In genomic region chr11:12877508-12877907, GRCh38 we compare ENCODE assay signal across 5 cellular contexts.
DNase-seq lines count a peak whose midpoint lies in the region; ATAC-seq, FAIRE-seq and TF ChIP-seq lines count a peak whose summit lies in the region.
"Not testable (repeated sequence)": the region's sequence is repeated elsewhere in the genome, so short reads cannot be mapped to it uniquely, and the experiment has no call there.

No MANE protein-coding gene starts in this region.

- no CpG with 5 or more reads among the region's 4 CpGs for WGBS in H9 (ENCODE audit: extremely low coverage, insufficient read length, low lambda C conversion rate)
- 91% methylated on average over 4 of the region's 4 CpGs for WGBS in HepG2 (ENCODE audit: low lambda C conversion rate)

- ATAC-seq in WTC11, HepG2: not testable (repeated sequence)

- H3K18ac ChIP-seq in H9 (ENCODE audit: insufficient read length, low read depth, low read length): not testable (repeated sequence)

- H3K4me1 Mint-ChIP-seq in H9 (peaks cover 18 to 27% of the 10 kb centered on the region in 2 experiments), WTC11 (peaks cover 30% of the 10 kb centered on the region), endothelial cell (ENCODE audit: unreplicated experiment) (peaks cover 13% of the 10 kb centered on the region), neural crest cell (peaks cover 19% of the 10 kb centered on the region)

- H3T11ph ChIP-seq in H9 (ENCODE audit: low read length): not testable (repeated sequence)

- not testable (repeated sequence) for H3K27me3 Mint-ChIP-seq in H9 (ENCODE audit: low read depth); WTC11 (ENCODE audit: low read depth); endothelial cell (ENCODE audit: unreplicated experiment); neural crest cell (ENCODE audit: low read depth)

- H3K4me2 ChIP-seq in H9 (ENCODE audit: insufficient read depth, insufficient read length, low read length); HepG2 (ENCODE audit: low read depth, low read length): not testable (repeated sequence)

- TF ChIP-seq CTCF in H9 (conservative IDR thresholded peaks at IDR 0.05); WTC11 (IDR thresholded peaks at IDR 0.05); endothelial cell (IDR thresholded peaks at IDR 0.05; ENCODE audit: unreplicated experiment); HepG2 (CRISPR knock-in tag; IDR thresholded peaks at IDR 0.05); neural crest cell (conservative IDR thresholded peaks at IDR 0.05): not testable (repeated sequence)

- not testable (repeated sequence) for H2BK120ac ChIP-seq in H9 (ENCODE audit: low read depth, low read length, poor library complexity, severe bottlenecking)

- not testable (repeated sequence) for H3K79me2 ChIP-seq in H9 (ENCODE audit: insufficient read depth, low read length); HepG2 (ENCODE audit: insufficient read depth, low read length)

- H3K27ac ChIP-seq in H9 (ENCODE audit: insufficient read length, low read depth, low read length); HepG2 (ENCODE audit: extremely low read length, insufficient read depth, low read length): not testable (repeated sequence)

- H3K4me3 Mint-ChIP-seq in H9; WTC11; endothelial cell (ENCODE audit: unreplicated experiment); neural crest cell: not testable (repeated sequence)

- H3K27ac Mint-ChIP-seq in H9 (peak overlapping the region in 2 of 3 experiments; percentile 35 to 79; a peak in 1 of 7 replicates), WTC11 (peak overlapping the region; percentile 82; the same call in 1 of the 2 replicates), endothelial cell (ENCODE audit: unreplicated experiment) (peak overlapping the region; percentile 18), neural crest cell (ENCODE audit: unreplicated experiment) (peak overlapping the region; percentile 75)

- H3K23me2 ChIP-seq in H9 (ENCODE audit: insufficient read length, low read depth, low read length, poor library complexity, severe bottlenecking): not testable (repeated sequence)

- not testable (repeated sequence) for DNase-seq in H9; WTC11 (ENCODE audit: low spot score); endothelial cell (ENCODE audit: low spot score); HepG2 (ENCODE audit: low spot score); neural crest cell (ENCODE audit: low read depth, low spot score)

- not testable (repeated sequence) for H3K4ac ChIP-seq in H9 (ENCODE audit: low read depth, low read length)

- BruUV-seq in HepG2 (replicated peaks; lab: Mats Ljungman, UMichigan): not testable (repeated sequence)

- H3K36me3 ChIP-seq in HepG2 (replicated peaks in 1 of 2; ENCODE audit: control insufficient read depth in 1 of 2, insufficient read depth in 2 of 2, low read length in 2 of 2): peaks cover 13 to 30% of the 10 kb centered on the region in 2 experiments

- H2AK5ac ChIP-seq in H9 (ENCODE audit: insufficient read length, low read length): not testable (repeated sequence)

- not testable (repeated sequence) for TF ChIP-seq POLR2A in HepG2 (IDR thresholded peaks at IDR 0.05; ENCODE audit: insufficient read depth in 1 of 2, low read depth in 2 of 2, low read length in 2 of 2)

- not testable (repeated sequence) for H2BK20ac ChIP-seq in H9 (ENCODE audit: low read depth, low read length, poor library complexity, severe bottlenecking)

- intact Hi-C loops in HepG2 (cut with micrococcal nuclease; ENCODE audit: unreplicated experiment): not testable (repeated sequence)

- in situ Hi-C loops in HepG2 (cut with HindIII; ENCODE audit: extremely low pct_ligation_motif_present, low pct_unique_long_range_greater_than_20kb): not testable (repeated sequence)

- not testable (repeated sequence) for H2BK5ac ChIP-seq in H9 (ENCODE audit: insufficient read length, low read length)

- POLR2A ChIA-PET in WTC11 (lab: Charles Lee); HepG2 (lab: Yijun Ruan, JAX): not testable (repeated sequence)

- H3K9me3 ChIP-seq in H9 (ENCODE audit: control insufficient read depth, low read depth, low read length); HepG2 (ENCODE audit: low read length): not testable (repeated sequence)

- CTCF ChIA-PET in WTC11 (lab: Charles Lee): interaction anchor here (0.6 to 1.6 kb wide), 4 partner anchors 9 to 546 kb away, joined by 3 to 4 read pairs (median 4); no protein-coding TSS in a partner anchor
- CTCF ChIA-PET in HepG2 (lab: Yijun Ruan, JAX; ENCODE audit: low intra/inter-chr PET ratio, low total read pairs): not testable (repeated sequence)

- not testable (repeated sequence) for H2BK12ac ChIP-seq in H9 (ENCODE audit: insufficient read length, low read depth, low read length)

- not testable (repeated sequence) for H3K9ac ChIP-seq in H9 (ENCODE audit: extremely low read depth, insufficient read length, low read length); HepG2 (ENCODE audit: insufficient read depth, low read depth, low read length)

- H3K56ac ChIP-seq in H9 (ENCODE audit: insufficient read length, low read depth, low read length): not testable (repeated sequence)

- FAIRE-seq in HepG2 (lab: Jason Lieb, UNC): not testable (repeated sequence)

- not testable (repeated sequence) for H3K14ac ChIP-seq in H9 (ENCODE audit: insufficient read depth, low read length)

- not testable (repeated sequence) for H2AFZ ChIP-seq in H9 (ENCODE audit: low read length); HepG2 (ENCODE audit: low read length)

- not testable (repeated sequence) for H3K23ac ChIP-seq in H9 (ENCODE audit: insufficient read length, low read depth, low read length)

- H3K9me3 Mint-ChIP-seq in H9; WTC11; endothelial cell (ENCODE audit: unreplicated experiment); neural crest cell: not testable (repeated sequence)

- H3K4me1 ChIP-seq in H9 (ENCODE audit: insufficient read depth, low read length); HepG2 (ENCODE audit: insufficient read depth, low read length): not testable (repeated sequence)

- H3K4me3 ChIP-seq in HepG2 (replicated peaks in 1 of 3; ENCODE audit: insufficient read depth in 1 of 3, low read depth in 2 of 3, low read length in 3 of 3): not testable (repeated sequence)

- H4K20me1 ChIP-seq in H9 (ENCODE audit: control insufficient read depth, insufficient read depth, insufficient read length); HepG2 (ENCODE audit: insufficient read depth, low read length): not testable (repeated sequence)

- H3K36me3 Mint-ChIP-seq in H9 (ENCODE audit: insufficient read depth in 1 of 3, low read depth in 3 of 3) (peaks cover 25 to 45% (median 30%) of the 10 kb centered on the region in 3 experiments), WTC11 (peaks cover 21% of the 10 kb centered on the region), endothelial cell (ENCODE audit: low read depth, unreplicated experiment) (peaks cover 17% of the 10 kb centered on the region)
- H3K36me3 Mint-ChIP-seq in neural crest cell (ENCODE audit: low read depth): not testable (repeated sequence)

- not testable (repeated sequence) for H4K5ac ChIP-seq in H9 (ENCODE audit: insufficient read length, low read depth, low read length)

- H4K8ac ChIP-seq in H9 (replicated peaks; ENCODE audit: insufficient read length, low read depth, low read length): not testable (repeated sequence)

- H2BK15ac ChIP-seq in H9 (ENCODE audit: low read depth, low read length): not testable (repeated sequence)

- H4K91ac ChIP-seq in H9 (ENCODE audit: insufficient read length, low read depth, low read length): not testable (repeated sequence)

- not testable (repeated sequence) for TF ChIP-seq EP300 in HepG2 (IDR thresholded peaks at IDR 0.05; ENCODE audit: low read depth in 2 of 2, low read length in 2 of 2); HepG2 (CRISPR knock-in tag; IDR thresholded peaks at IDR 0.05; ENCODE audit: borderline replicate concordance)

- H3K27me3 ChIP-seq in H9 (ENCODE audit: insufficient read depth, low read length); HepG2 (ENCODE audit: control insufficient read depth in 1 of 2, insufficient read depth in 2 of 2, low read length in 2 of 2): not testable (repeated sequence)

- TF ChIP-seq RAD21 in HepG2 (CRISPR knock-in tag; IDR thresholded peaks at IDR 0.05): not testable (repeated sequence)

- H3K79me1 ChIP-seq in H9 (ENCODE audit: insufficient read depth, low read depth, low read length, poor library complexity, severe bottlenecking): not testable (repeated sequence)

TF ChIP-seq in HepG2, 621 proteins besides CTCF, POLR2A, EP300 and RAD21:
- peak; percentile 73 for TF ChIP-seq HNRNPK (IDR thresholded peaks at IDR 0.05; ENCODE audit: low read depth, low read length, poor library complexity, severe bottlenecking)

Comparison
In these comparisons a context has a peak if more than half of its experiments do, and no peak if none do; other contexts are left out.
1. H3K27ac Mint-ChIP-seq: peak in every context shown above with its lines; median percentile 82 in WTC11; 75 in neural crest cell; 57 in H9; 18 in endothelial cell.